17 cellular contexts compared by ENCODE assay signal in genomic region chr3:30518872-30519271, GRCh38.
DNase-seq lines count a peak whose midpoint lies in the region; ATAC-seq and TF ChIP-seq lines count a peak whose summit lies in the region.
"Had no signal": no experiment of that assay in that cellular context is flagged by ENCODE, and none has a peak within 500 bp of the region (broad histone marks: within the 10 kb centered on the region; RNA-seq: fewer than 3 reads in every experiment).

No MANE protein-coding gene starts in this region.

- no peaks in the 10 kb centered on the region for H4K20me1 ChIP-seq in mammary epithelial cell (ENCODE audit: insufficient read depth, low read length)
- H4K20me1 ChIP-seq in GM23248 (ENCODE audit: insufficient read depth), result no peaks in the 10 kb centered on the region
- H4K20me1 ChIP-seq: BLaER1 had no signal

- BruUV-seq in mammary epithelial cell (replicated peaks; lab: Mats Ljungman, UMichigan), result no TSS peak

- no peak for DNase-seq in mammary epithelial cell
- DNase-seq in left ventricle myocardium superior, result no peak
- DNase-seq in uterus, result no peak
- no peak for DNase-seq in GM23248
- DNase-seq in NCI-H2171 treated with DMSO at 0.1 percent for 48 hours (lab: John Stamatoyannopoulos, UW), result no peak
- DNase-seq: activated CD4-positive, CD25-positive, alpha-beta regulatory T cell treated with anti-CD3 and anti-CD28 coated beads, Interleukin-2, amount 50 U/mL, for 72 hours; activated gamma-delta T cell treated with Interleukin-2 at 50 U/mL for 16 hours; DMS 273 treated with DMSO at 0.1 percent for 48 hours; HFFc6; KG1; NK-92 treated with Interleukin-12 subunit alpha and Interleukin-12 subunit beta, amount 100 ng/mL, for 24 hours had no signal

- TF ChIP-seq POLR2A in uterus (IDR thresholded peaks at IDR 0.05), result no peak

- H3K79me2 ChIP-seq in mammary epithelial cell (ENCODE audit: insufficient read depth, low read length), result no peaks in the 10 kb centered on the region
- H3K79me2 ChIP-seq in parathyroid adenoma, result no peaks in the 10 kb centered on the region
- H3K79me2 ChIP-seq in GM23248 (ENCODE audit: insufficient read depth), result no peaks in the 10 kb centered on the region

- no peaks in the 10 kb centered on the region for H3K27me3 ChIP-seq in mammary epithelial cell (ENCODE audit: insufficient read depth, low read length)
- no peaks in the 10 kb centered on the region for H3K27me3 ChIP-seq in parathyroid adenoma (ENCODE audit: control insufficient read depth, insufficient read depth, low read length)
- H3K27me3 ChIP-seq in uterus, result no peaks in the 10 kb centered on the region
- H3K27me3 ChIP-seq in GM23248 (replicated peaks; ENCODE audit: insufficient read depth), result no peaks in the 10 kb centered on the region
- H3K27me3 ChIP-seq: BLaER1, neural progenitor cell had no signal

- H3K36me3 ChIP-seq in mammary epithelial cell (ENCODE audit: insufficient read depth, low read length) (no peaks in the 10 kb centered on the region), parathyroid adenoma (ENCODE audit: control insufficient read depth, insufficient read depth, low read length) (no peaks in the 10 kb centered on the region), uterus (no peaks in the 10 kb centered on the region), GM23248 (ENCODE audit: low read depth) (no peaks in the 10 kb centered on the region)
- H3K36me3 ChIP-seq: BLaER1, neural progenitor cell had no signal

- peak overlapping the region; percentile 4 for H2AFZ ChIP-seq in mammary epithelial cell (ENCODE audit: low read depth, low read length)
- no peak overlapping the region for H2AFZ ChIP-seq in parathyroid adenoma
- no peak overlapping the region for H2AFZ ChIP-seq in GM23248
- H2AFZ ChIP-seq: neural progenitor cell had no signal

- peaks cover 25% of the 10 kb centered on the region for H3K4me1 ChIP-seq in mammary epithelial cell (ENCODE audit: insufficient read depth, low read length)
- no peaks in the 10 kb centered on the region for H3K4me1 ChIP-seq in parathyroid adenoma
- no peaks in the 10 kb centered on the region for H3K4me1 ChIP-seq in uterus
- H3K4me1 ChIP-seq in GM23248 (ENCODE audit: insufficient read depth), result peaks cover 13% of the 10 kb centered on the region
- H3K4me1 ChIP-seq: neural progenitor cell had no signal

- no peaks in the 10 kb centered on the region for H3F3A ChIP-seq in GM23248 (ENCODE audit: insufficient read depth)

- peak; percentile 26 for ATAC-seq in left ventricle myocardium superior
- no peak for ATAC-seq in HG03565 (IDR thresholded peaks at IDR 0.05; ENCODE audit: unreplicated experiment)
- ATAC-seq: stimulated activated effector memory CD8-positive, alpha-beta T cell treated with anti-CD3 and anti-CD28 coated beads, Interleukin-12 subunit alpha, Interleukin-12 subunit beta, amount 100 ng/mL, for 72 hours had no signal

- H3K9ac ChIP-seq in mammary epithelial cell (ENCODE audit: insufficient read depth, low read length) (no peak overlapping the region), parathyroid adenoma (no peak overlapping the region), GM23248 (no peak overlapping the region)
- H3K9ac ChIP-seq: BLaER1, neural progenitor cell had no signal

- dilution Hi-C loops in mammary epithelial cell (cut with HindIII; ENCODE audit: low sequenced_read_pairs), result no loop called here

- peak overlapping the region; percentile 4 for H3K4me2 ChIP-seq in mammary epithelial cell (ENCODE audit: insufficient read depth, low read depth, low read length)
- no peak overlapping the region for H3K4me2 ChIP-seq in parathyroid adenoma (ENCODE audit: low read length)
- H3K4me2 ChIP-seq in GM23248 (ENCODE audit: unreplicated experiment), result no peak overlapping the region
- H3K4me2 ChIP-seq: BLaER1, neural progenitor cell had no signal

- in situ Hi-C loops in mammary epithelial cell (cut with MboI; ENCODE audit: low sequenced_read_pairs in 2 of 2) (loop anchor here in 1 of 2 donors (10.0 kb wide), 1 partner anchor 86 kb away; the partner anchor contains the start of gene TGFBR2), GM23248 (cut with MboI) (no loop called here)

- H3K9me2 ChIP-seq in GM23248 (ENCODE audit: insufficient read depth), result no peaks in the 10 kb centered on the region

- H3K27ac ChIP-seq in mammary epithelial cell (ENCODE audit: insufficient read depth, low read depth, low read length), result peak overlapping the region; percentile 38
- peak overlapping the region; percentile 45 for H3K27ac ChIP-seq in parathyroid adenoma
- peak overlapping the region; percentile 66 to 78 for H3K27ac ChIP-seq in uterus
- no peak overlapping the region for H3K27ac ChIP-seq in GM23248
- H3K27ac ChIP-seq: BLaER1, HL-60, neural progenitor cell had no signal

- CTCF ChIA-PET in mammary epithelial cell (lab: Charles Lee; ENCODE audit: low non-redundant PET), result no interaction called here

- intact Hi-C loops in mammary epithelial cell (cut with micrococcal nuclease) (no loop called here), left ventricle myocardium superior (cut with micrococcal nuclease) (no loop called here), uterus (cut with DNase I; ENCODE audit: low total_unique reads) (no loop called here)

- no peak overlapping the region for H3K4me3 ChIP-seq in mammary epithelial cell (replicated peaks in 1 of 3; ENCODE audit: insufficient read depth in 1 of 3, low read depth in 2 of 3, low read length in 3 of 3)
- H3K4me3 ChIP-seq in parathyroid adenoma (ENCODE audit: low read depth, low read length), result no peak overlapping the region
- no peak overlapping the region for H3K4me3 ChIP-seq in uterus
- no peak overlapping the region for H3K4me3 ChIP-seq in GM23248
- H3K4me3 ChIP-seq: BLaER1, neural progenitor cell had no signal

- H3K9me3 ChIP-seq in mammary epithelial cell (replicated peaks; ENCODE audit: insufficient read depth, low read length) (no peaks in the 10 kb centered on the region), parathyroid adenoma (ENCODE audit: control insufficient read depth, low read length) (no peaks in the 10 kb centered on the region), uterus (no peaks in the 10 kb centered on the region), GM23248 (ENCODE audit: low read depth) (no peaks in the 10 kb centered on the region)
- H3K9me3 ChIP-seq: BLaER1 had no signal

- TF ChIP-seq CTCF in mammary epithelial cell (conservative IDR thresholded peaks at IDR 0.05 in 1 of 2, IDR thresholded peaks at IDR 0.05 in 1 of 2; ENCODE audit: extremely low read depth in 1 of 2, insufficient read depth in 1 of 2, low read depth in 1 of 2, low read length in 2 of 2) (no peak), parathyroid adenoma (IDR thresholded peaks at IDR 0.05) (no peak), uterus (IDR thresholded peaks at IDR 0.05) (no peak)
